ENCODE assay signal across 1 cellular context in genomic region chr16:30604316-30604947, GRCh38.
TF ChIP-seq lines count a peak whose summit lies in the region.

No MANE protein-coding gene starts in this region.

TF ChIP-seq in GM23338, 12 proteins besides CTCF, POLR2A, EP300 and RAD21:
- TF ChIP-seq JUNB (IDR thresholded peaks at IDR 0.05; ENCODE audit: unreplicated experiment) (no peak), ZNF331 (CRISPR knock-in tag; IDR thresholded peaks at IDR 0.05; ENCODE audit: low read depth) (no peak), CREB1 (CRISPR knock-in tag; IDR thresholded peaks at IDR 0.05; ENCODE audit: low read depth) (no peak), STAT1 (IDR thresholded peaks at IDR 0.05; ENCODE audit: unreplicated experiment) (no peak), REST (IDR thresholded peaks at IDR 0.05; ENCODE audit: unreplicated experiment) (no peak), EZH2phosphoT487 (IDR thresholded peaks at IDR 0.05; ENCODE audit: unreplicated experiment) (no peak), ZNF114 (CRISPR knock-in tag; IDR thresholded peaks at IDR 0.05) (no peak), POLR2AphosphoS5 (IDR thresholded peaks at IDR 0.05; ENCODE audit: low read depth) (no peak), NANOG (IDR thresholded peaks at IDR 0.05; ENCODE audit: borderline replicate concordance) (no peak), EZH2 (IDR thresholded peaks at IDR 0.05; ENCODE audit: low read depth, unreplicated experiment) (no peak)
- TF ChIP-seq, protein P1, sequence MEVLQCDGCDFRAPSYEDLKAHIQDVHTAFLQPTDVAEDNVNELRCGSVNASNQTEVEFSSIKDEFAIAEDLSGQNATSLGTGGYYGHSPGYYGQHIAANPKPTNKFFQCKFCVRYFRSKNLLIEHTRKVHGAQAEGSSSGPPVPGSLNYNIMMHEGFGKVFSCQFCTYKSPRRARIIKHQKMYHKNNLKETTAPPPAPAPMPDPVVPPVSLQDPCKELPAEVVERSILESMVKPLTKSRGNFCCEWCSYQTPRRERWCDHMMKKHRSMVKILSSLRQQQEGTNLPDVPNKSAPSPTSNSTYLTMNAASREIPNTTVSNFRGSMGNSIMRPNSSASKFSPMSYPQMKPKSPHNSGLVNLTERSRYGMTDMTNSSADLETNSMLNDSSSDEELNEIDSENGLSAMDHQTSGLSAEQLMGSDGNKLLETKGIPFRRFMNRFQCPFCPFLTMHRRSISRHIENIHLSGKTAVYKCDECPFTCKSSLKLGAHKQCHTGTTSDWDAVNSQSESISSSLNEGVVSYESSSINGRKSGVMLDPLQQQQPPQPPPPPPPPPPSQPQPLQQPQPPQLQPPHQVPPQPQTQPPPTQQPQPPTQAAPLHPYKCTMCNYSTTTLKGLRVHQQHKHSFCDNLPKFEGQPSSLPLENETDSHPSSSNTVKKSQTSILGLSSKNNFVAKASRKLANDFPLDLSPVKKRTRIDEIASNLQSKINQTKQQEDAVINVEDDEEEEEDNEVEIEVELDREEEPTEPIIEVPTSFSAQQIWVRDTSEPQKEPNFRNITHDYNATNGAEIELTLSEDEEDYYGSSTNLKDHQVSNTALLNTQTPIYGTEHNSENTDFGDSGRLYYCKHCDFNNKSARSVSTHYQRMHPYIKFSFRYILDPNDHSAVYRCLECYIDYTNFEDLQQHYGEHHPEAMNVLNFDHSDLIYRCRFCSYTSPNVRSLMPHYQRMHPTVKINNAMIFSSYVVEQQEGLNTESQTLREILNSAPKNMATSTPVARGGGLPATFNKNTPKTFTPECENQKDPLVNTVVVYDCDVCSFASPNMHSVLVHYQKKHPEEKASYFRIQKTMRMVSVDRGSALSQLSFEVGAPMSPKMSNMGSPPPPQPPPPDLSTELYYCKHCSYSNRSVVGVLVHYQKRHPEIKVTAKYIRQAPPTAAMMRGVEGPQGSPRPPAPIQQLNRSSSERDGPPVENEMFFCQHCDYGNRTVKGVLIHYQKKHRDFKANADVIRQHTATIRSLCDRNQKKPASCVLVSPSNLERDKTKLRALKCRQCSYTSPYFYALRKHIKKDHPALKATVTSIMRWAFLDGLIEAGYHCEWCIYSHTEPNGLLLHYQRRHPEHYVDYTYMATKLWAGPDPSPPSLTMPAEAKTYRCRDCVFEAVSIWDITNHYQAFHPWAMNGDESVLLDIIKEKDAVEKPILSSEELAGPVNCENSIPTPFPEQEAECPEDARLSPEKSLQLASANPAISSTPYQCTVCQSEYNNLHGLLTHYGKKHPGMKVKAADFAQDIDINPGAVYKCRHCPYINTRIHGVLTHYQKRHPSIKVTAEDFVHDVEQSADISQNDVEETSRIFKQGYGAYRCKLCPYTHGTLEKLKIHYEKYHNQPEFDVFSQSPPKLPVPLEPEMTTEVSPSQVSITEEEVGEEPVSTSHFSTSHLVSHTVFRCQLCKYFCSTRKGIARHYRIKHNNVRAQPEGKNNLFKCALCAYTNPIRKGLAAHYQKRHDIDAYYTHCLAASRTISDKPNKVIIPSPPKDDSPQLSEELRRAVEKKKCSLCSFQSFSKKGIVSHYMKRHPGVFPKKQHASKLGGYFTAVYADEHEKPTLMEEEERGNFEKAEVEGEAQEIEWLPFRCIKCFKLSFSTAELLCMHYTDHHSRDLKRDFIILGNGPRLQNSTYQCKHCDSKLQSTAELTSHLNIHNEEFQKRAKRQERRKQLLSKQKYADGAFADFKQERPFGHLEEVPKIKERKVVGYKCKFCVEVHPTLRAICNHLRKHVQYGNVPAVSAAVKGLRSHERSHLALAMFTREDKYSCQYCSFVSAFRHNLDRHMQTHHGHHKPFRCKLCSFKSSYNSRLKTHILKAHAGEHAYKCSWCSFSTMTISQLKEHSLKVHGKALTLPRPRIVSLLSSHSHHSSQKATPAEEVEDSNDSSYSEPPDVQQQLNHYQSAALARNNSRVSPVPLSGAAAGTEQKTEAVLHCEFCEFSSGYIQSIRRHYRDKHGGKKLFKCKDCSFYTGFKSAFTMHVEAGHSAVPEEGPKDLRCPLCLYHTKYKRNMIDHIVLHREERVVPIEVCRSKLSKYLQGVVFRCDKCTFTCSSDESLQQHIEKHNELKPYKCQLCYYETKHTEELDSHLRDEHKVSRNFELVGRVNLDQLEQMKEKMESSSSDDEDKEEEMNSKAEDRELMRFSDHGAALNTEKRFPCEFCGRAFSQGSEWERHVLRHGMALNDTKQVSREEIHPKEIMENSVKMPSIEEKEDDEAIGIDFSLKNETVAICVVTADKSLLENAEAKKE (CRISPR knock-in tag; IDR thresholded peaks at IDR 0.05), result no peak
- TF ChIP-seq, protein P2, sequence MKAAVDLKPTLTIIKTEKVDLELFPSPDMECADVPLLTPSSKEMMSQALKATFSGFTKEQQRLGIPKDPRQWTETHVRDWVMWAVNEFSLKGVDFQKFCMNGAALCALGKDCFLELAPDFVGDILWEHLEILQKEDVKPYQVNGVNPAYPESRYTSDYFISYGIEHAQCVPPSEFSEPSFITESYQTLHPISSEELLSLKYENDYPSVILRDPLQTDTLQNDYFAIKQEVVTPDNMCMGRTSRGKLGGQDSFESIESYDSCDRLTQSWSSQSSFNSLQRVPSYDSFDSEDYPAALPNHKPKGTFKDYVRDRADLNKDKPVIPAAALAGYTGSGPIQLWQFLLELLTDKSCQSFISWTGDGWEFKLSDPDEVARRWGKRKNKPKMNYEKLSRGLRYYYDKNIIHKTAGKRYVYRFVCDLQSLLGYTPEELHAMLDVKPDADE (IDR thresholded peaks at IDR 0.05), result no peak
